17 cellular contexts compared by ENCODE assay signal in genomic region chr6:159438106-159438505, GRCh38.
DNase-seq lines count a peak whose midpoint lies in the region; TF ChIP-seq lines count a peak whose summit lies in the region.
"Had no signal": no experiment of that assay in that cellular context is flagged by ENCODE, and none has a peak within 500 bp of the region (broad histone marks: within the 10 kb centered on the region; RNA-seq: fewer than 3 reads in every experiment).

No MANE protein-coding gene starts in this region.

- POLR2A ChIA-PET in OCI-LY7 (lab: Charles Lee) (no interaction called here), A673 (lab: Charles Lee; ENCODE audit: low non-redundant PET) (no interaction called here)

- H3K9me3 ChIP-seq in OCI-LY7 (ENCODE audit: low read length) (peaks cover 15% of the 10 kb centered on the region), A673 (ENCODE audit: low read depth, low read length, poor library complexity, severe bottlenecking) (peaks cover 9% of the 10 kb centered on the region)

- DNase-seq in NCI-H2171 (lab: John Stamatoyannopoulos, UW), result peak; percentile 25
- DNase-seq in NCI-H2171 treated with DMSO at 0.1 percent for 48 hours (lab: John Stamatoyannopoulos, UW), result peak; percentile 76
- peak; percentile 65 for DNase-seq in OCI-LY7 (ENCODE audit: low spot score)
- peak; percentile 78 for DNase-seq in left kidney (ENCODE audit: low read depth, low spot score)
- no peak for DNase-seq in cortex of kidney (lab: John Stamatoyannopoulos, UW)
- no peak for DNase-seq in NCI-H69 (lab: John Stamatoyannopoulos, UW)
- DNase-seq in A673 (ENCODE audit: low spot score), result no peak
- DNase-seq: Caco-2; CD4-positive, CD25-positive, alpha-beta regulatory T cell; CD8-positive, alpha-beta T cell; DMS53; DMS79 treated with DMSO at 0.1 percent for 48 hours; GF-D8; H9 had no signal

- H3K4me1 ChIP-seq in OCI-LY7 (ENCODE audit: insufficient read depth, low read length, poor library complexity, severe bottlenecking) (peaks cover 22% of the 10 kb centered on the region), A673 (ENCODE audit: insufficient read depth, low read length, poor library complexity, severe bottlenecking) (no peaks in the 10 kb centered on the region)
- H3K4me1 ChIP-seq: BLaER1, Caco-2 had no signal

- peak overlapping the region; percentile 34 for H3K27ac ChIP-seq in OCI-LY7 (ENCODE audit: low read depth, low read length, poor library complexity, severe bottlenecking)
- H3K27ac ChIP-seq in A673 (ENCODE audit: low read depth, low read length, poor library complexity, severe bottlenecking), result no peak overlapping the region
- H3K27ac ChIP-seq: BLaER1, C4-2B had no signal

- no peaks in the 10 kb centered on the region for H3K79me2 ChIP-seq in OCI-LY7 (ENCODE audit: insufficient read depth, low read depth, low read length)

- CTCF ChIA-PET in OCI-LY7 (lab: Charles Lee; ENCODE audit: unreplicated experiment) (no interaction called here), A673 (lab: Charles Lee) (no interaction called here)

- no TSS peak for BruUV-seq in OCI-LY7 (replicated peaks; lab: Mats Ljungman, UMichigan)
- BruUV-seq in A673 (replicated peaks; lab: Mats Ljungman, UMichigan), result no TSS peak

- H2AFZ ChIP-seq in OCI-LY7 (ENCODE audit: low read length), result peak overlapping the region; percentile 49
- H2AFZ ChIP-seq: GM23338 had no signal

- no peaks in the 10 kb centered on the region for H3K27me3 ChIP-seq in A673 (replicated peaks; ENCODE audit: insufficient read depth, low read depth, low read length, poor library complexity)

- peak overlapping the region; percentile 42 for H3K4me2 ChIP-seq in OCI-LY7 (ENCODE audit: low read length)
- H3K4me2 ChIP-seq: BLaER1, GM23338 had no signal

- no peaks in the 10 kb centered on the region for H4K20me1 ChIP-seq in OCI-LY7 (ENCODE audit: insufficient read depth, low read length)
- H4K20me1 ChIP-seq: BLaER1 had no signal

- H3K36me3 ChIP-seq in OCI-LY7 (ENCODE audit: insufficient read depth, low read length) (no peaks in the 10 kb centered on the region), A673 (ENCODE audit: insufficient read depth, low read length, poor library complexity, severe bottlenecking) (no peaks in the 10 kb centered on the region)
- H3K36me3 ChIP-seq: BLaER1 had no signal

- intact Hi-C loops in OCI-LY7 (cut with micrococcal nuclease; ENCODE audit: unreplicated experiment) (no loop called here), A673 (cut with micrococcal nuclease; ENCODE audit: unreplicated experiment) (no loop called here)

- H3K9me2 ChIP-seq in OCI-LY7 (ENCODE audit: insufficient read depth, low read length), result no peaks in the 10 kb centered on the region

- no peak overlapping the region for H3K4me3 ChIP-seq in OCI-LY7 (ENCODE audit: low read depth, low read length, poor library complexity, severe bottlenecking)
- H3K4me3 ChIP-seq in A673 (ENCODE audit: low read depth, low read length, poor library complexity, severe bottlenecking), result no peak overlapping the region
- H3K4me3 ChIP-seq: BLaER1, GM23338 had no signal

- no peak for TF ChIP-seq CTCF in OCI-LY7 (conservative IDR thresholded peaks at IDR 0.05; ENCODE audit: low read length)
- no peak for TF ChIP-seq CTCF in A673 (conservative IDR thresholded peaks at IDR 0.05; ENCODE audit: low read depth, low read length)

Comparison
In these comparisons a context has a peak if more than half of its experiments do, and no peak if none do; other contexts are left out.
1. DNase-seq: peak in NCI-H2171 (single experiment), NCI-H2171 treated with DMSO at 0.1 percent for 48 hours (single experiment), OCI-LY7 (single experiment) and left kidney (single experiment); none in cortex of kidney (single experiment), NCI-H69 (single experiment) and A673 (single experiment).